In genomic region chr19:6480843-6481415, GRCh38 we compare ENCODE assay signal across 1 cellular context.
TF ChIP-seq lines count a peak whose summit lies in the region.

No MANE protein-coding gene starts in this region.

TF ChIP-seq in WTC11, 78 proteins besides CTCF, POLR2A, EP300 and RAD21 (continued from another document):
- TF ChIP-seq, protein P1, sequence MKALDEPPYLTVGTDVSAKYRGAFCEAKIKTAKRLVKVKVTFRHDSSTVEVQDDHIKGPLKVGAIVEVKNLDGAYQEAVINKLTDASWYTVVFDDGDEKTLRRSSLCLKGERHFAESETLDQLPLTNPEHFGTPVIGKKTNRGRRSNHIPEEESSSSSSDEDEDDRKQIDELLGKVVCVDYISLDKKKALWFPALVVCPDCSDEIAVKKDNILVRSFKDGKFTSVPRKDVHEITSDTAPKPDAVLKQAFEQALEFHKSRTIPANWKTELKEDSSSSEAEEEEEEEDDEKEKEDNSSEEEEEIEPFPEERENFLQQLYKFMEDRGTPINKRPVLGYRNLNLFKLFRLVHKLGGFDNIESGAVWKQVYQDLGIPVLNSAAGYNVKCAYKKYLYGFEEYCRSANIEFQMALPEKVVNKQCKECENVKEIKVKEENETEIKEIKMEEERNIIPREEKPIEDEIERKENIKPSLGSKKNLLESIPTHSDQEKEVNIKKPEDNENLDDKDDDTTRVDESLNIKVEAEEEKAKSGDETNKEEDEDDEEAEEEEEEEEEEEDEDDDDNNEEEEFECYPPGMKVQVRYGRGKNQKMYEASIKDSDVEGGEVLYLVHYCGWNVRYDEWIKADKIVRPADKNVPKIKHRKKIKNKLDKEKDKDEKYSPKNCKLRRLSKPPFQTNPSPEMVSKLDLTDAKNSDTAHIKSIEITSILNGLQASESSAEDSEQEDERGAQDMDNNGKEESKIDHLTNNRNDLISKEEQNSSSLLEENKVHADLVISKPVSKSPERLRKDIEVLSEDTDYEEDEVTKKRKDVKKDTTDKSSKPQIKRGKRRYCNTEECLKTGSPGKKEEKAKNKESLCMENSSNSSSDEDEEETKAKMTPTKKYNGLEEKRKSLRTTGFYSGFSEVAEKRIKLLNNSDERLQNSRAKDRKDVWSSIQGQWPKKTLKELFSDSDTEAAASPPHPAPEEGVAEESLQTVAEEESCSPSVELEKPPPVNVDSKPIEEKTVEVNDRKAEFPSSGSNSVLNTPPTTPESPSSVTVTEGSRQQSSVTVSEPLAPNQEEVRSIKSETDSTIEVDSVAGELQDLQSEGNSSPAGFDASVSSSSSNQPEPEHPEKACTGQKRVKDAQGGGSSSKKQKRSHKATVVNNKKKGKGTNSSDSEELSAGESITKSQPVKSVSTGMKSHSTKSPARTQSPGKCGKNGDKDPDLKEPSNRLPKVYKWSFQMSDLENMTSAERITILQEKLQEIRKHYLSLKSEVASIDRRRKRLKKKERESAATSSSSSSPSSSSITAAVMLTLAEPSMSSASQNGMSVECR (CRISPR knock-in tag; IDR thresholded peaks at IDR 0.05; ENCODE audit: borderline replicate concordance) = no peak
- TF ChIP-seq E2F4 (CRISPR knock-in tag; IDR thresholded peaks at IDR 0.05; ENCODE audit: borderline replicate concordance, low read depth) (no peak), ATF1 (CRISPR knock-in tag; IDR thresholded peaks at IDR 0.05) (no peak), KAT7 (CRISPR knock-in tag; IDR thresholded peaks at IDR 0.05; ENCODE audit: borderline replicate concordance) (no peak), NR3C1 (CRISPR knock-in tag; conservative IDR thresholded peaks at IDR 0.05; ENCODE audit: low read depth) (no peak), ZBTB21 (CRISPR knock-in tag; IDR thresholded peaks at IDR 0.05; ENCODE audit: borderline replicate concordance) (no peak)
